ENCODE assay signal across 8 cellular contexts in genomic region chr17:78214016-78214705, GRCh38. TPM values are rescaled to one million over a fixed set of nuclear protein-coding genes. Genes with fewer than 3 reads are reported as not detected.
DNase-seq lines count a peak whose midpoint lies in the region; TF ChIP-seq lines count a peak whose summit lies in the region.

Gene BIRC5, plus strand, starts transcription at chr17:78214253. Its CDS starts 64 bp downstream, at chr17:78214317.

- H3K9me2 ChIP-seq in DOHH2 (replicated peaks; ENCODE audit: control insufficient read depth, low read length): no peaks in the 10 kb centered on the region

- H3K36me3 ChIP-seq in DOHH2 (ENCODE audit: control insufficient read depth, low read length): peaks cover 40% of the 10 kb centered on the region

- H3K27ac ChIP-seq in DOHH2 (ENCODE audit: low read depth, low read length) (peak within 1 kb of the TSS; percentile 68), substantia nigra (ENCODE audit: low read depth, low read length, poor library complexity, severe bottlenecking) (no peak within 1 kb of the TSS)

- H3K27me3 ChIP-seq in DOHH2 (ENCODE audit: control insufficient read depth, low read length): no peaks in the 10 kb centered on the region

- in situ Hi-C loops in SK-MEL-5 (cut with HindIII; ENCODE audit: low pct_unique_long_range_greater_than_20kb, low sequenced_read_pairs): no loop called here

- H3K4me1 ChIP-seq in DOHH2 (ENCODE audit: control insufficient read depth, low read length): peaks cover 17% of the 10 kb centered on the region

- H3K4me2 ChIP-seq in DOHH2 (ENCODE audit: low read length): peak within 1 kb of the TSS; percentile 78

- no peaks in the 10 kb centered on the region for H3F3A ChIP-seq in DOHH2 (ENCODE audit: control insufficient read depth, insufficient read depth)

- peaks cover 41% of the 10 kb centered on the region for H3K79me2 ChIP-seq in DOHH2 (ENCODE audit: control insufficient read depth, low read length)

- no peak for TF ChIP-seq CTCF in DOHH2 (IDR thresholded peaks at IDR 0.05; ENCODE audit: low read depth, low read length, poor library complexity, severe bottlenecking)

- no peaks in the 10 kb centered on the region for H3K9me3 ChIP-seq in DOHH2 (ENCODE audit: control insufficient read depth, insufficient read depth, low read length)

- peak within 1 kb of the TSS; percentile 98 for H3K4me3 ChIP-seq in DOHH2 (ENCODE audit: low read length)

- DNase-seq in HCEC 1CT: peak; percentile 82
- DNase-seq in NCI-H1048 (lab: John Stamatoyannopoulos, UW): peak; percentile 79
- peak; percentile 96 for DNase-seq in SK-MEL-5 (ENCODE audit: low read depth, low spot score)
- peak; percentile 87 for DNase-seq in activated gamma-delta T cell treated with anti-CD3 and anti-CD28 coated beads, Interleukin-2, amount 50 U/mL, for 16 hours (ENCODE audit: low read depth)
- peak; percentile 96 for DNase-seq in germinal center (ENCODE audit: low spot score)
- DNase-seq in nucleus accumbens (lab: John Stamatoyannopoulos, UW): peak in 54 of 56 donors; percentile 43 to 93 (median 75)
- peak in 47 of 49 donors; percentile 38 to 95 (median 78) for DNase-seq in substantia nigra (lab: John Stamatoyannopoulos, UW)

- 0 out of 2 replicates have a peak, but pooled peaks cover 3% of the 10 kb centered on the region for H4K20me1 ChIP-seq in DOHH2 (ENCODE audit: control insufficient read depth, insufficient read depth, low read depth, low read length)

RNA-seq across cellular contexts. Expression of gene BIRC5, which starts in this region (rescaled TPM):
- total RNA-seq in SK-MEL-5 (2014; rRNA removed; shearing (Covaris generic)): 164 and 167 TPM in 2 replicates
- polyA plus RNA-seq in SK-MEL-5 (2015; cell fraction: cytosol; rRNA removed): 107 and 116 TPM in 2 replicates
- polyA plus RNA-seq in SK-MEL-5 (2015; cell fraction: nucleus; rRNA removed): 57.7 and 61.8 TPM in 2 replicates
